ENCODE assay signal across 9 cellular contexts in genomic region chr22:38461414-38462081, GRCh38. TPM values are rescaled to one million over a fixed set of nuclear protein-coding genes. Genes with fewer than 3 reads are reported as not detected.
DNase-seq lines count a peak whose midpoint lies in the region; ATAC-seq and TF ChIP-seq lines count a peak whose summit lies in the region.
"Had no signal": no experiment of that assay in that cellular context is flagged by ENCODE, and none has a peak within 500 bp of the region (broad histone marks: within the 10 kb centered on the region; RNA-seq: fewer than 3 reads in every experiment).

No MANE protein-coding gene starts in this region.

- CTCF ChIA-PET in Panc1 (lab: Charles Lee), result no interaction called here

- H3K27me3 ChIP-seq in Panc1 (ENCODE audit: control insufficient read depth, insufficient read depth, low read length), result no peaks in the 10 kb centered on the region
- H3K27me3 ChIP-seq in neuron (ENCODE audit: insufficient read depth, low read length), result peaks cover 21% of the 10 kb centered on the region
- H3K27me3 ChIP-seq in testis, result no peaks in the 10 kb centered on the region

- peak overlapping the region; percentile 3 for H2AFZ ChIP-seq in neuron (ENCODE audit: low read depth, low read length)

- no TSS peak for BruUV-seq in Panc1 (replicated peaks; lab: Mats Ljungman, UMichigan)

- TF ChIP-seq CTCF in Panc1 (IDR thresholded peaks at IDR 0.05) (no peak), testis (IDR thresholded peaks at IDR 0.05) (peak in 1 of 3 experiments; percentile 16)

- in situ Hi-C loops in Panc1 (cut with HindIII; ENCODE audit: low pct_unique_long_range_greater_than_20kb, low sequenced_read_pairs), result no loop called here

- no peak overlapping the region for H3K27ac ChIP-seq in Panc1 (ENCODE audit: low read length)
- H3K27ac ChIP-seq in testis, result no peak overlapping the region

- H3K9me3 ChIP-seq in Panc1 (ENCODE audit: control insufficient read depth, insufficient read depth, low read depth, low read length), result no peaks in the 10 kb centered on the region
- no peaks in the 10 kb centered on the region for H3K9me3 ChIP-seq in neuron (ENCODE audit: low read length)
- no peaks in the 10 kb centered on the region for H3K9me3 ChIP-seq in testis

- POLR2A ChIA-PET in Panc1 (lab: Charles Lee), result interaction anchor here (1.4 kb wide), 1 partner anchor 19 kb away, joined by 5 read pairs; no protein-coding TSS in a partner anchor

- intact Hi-C loops in Panc1 (cut with micrococcal nuclease; ENCODE audit: unreplicated experiment), result no loop called here
- intact Hi-C loops in testis (cut with DNase I; ENCODE audit: low total_unique reads), result no loop called here

- DNase-seq in COLO829 (ENCODE audit: low spot score), result peak; percentile 76
- peak; percentile 69 for DNase-seq in LHCN-M2 (ENCODE audit: low read depth)
- no peak for DNase-seq in Panc1 (ENCODE audit: low read depth, low spot score)
- DNase-seq in activated T-helper 9 cell treated with anti-CD3 and anti-CD28 coated beads, Interleukin-2, amount 50 U/mL, for 16 hours (ENCODE audit: low read depth), result peak; percentile 15
- peak; percentile 61 for DNase-seq in foreskin melanocyte
- DNase-seq in testis, result peak; percentile 91

- no peaks in the 10 kb centered on the region for H3K36me3 ChIP-seq in Panc1 (ENCODE audit: control insufficient read depth, insufficient read depth, low read length)
- no peaks in the 10 kb centered on the region for H3K36me3 ChIP-seq in neuron (ENCODE audit: insufficient read depth, low read length)
- no peaks in the 10 kb centered on the region for H3K36me3 ChIP-seq in testis (ENCODE audit: low read depth, missing control alignments)

- ATAC-seq in Panc1 (peak; percentile 85), GM21447 (IDR thresholded peaks at IDR 0.05; ENCODE audit: unreplicated experiment) (no peak)

- H3K4me1 ChIP-seq in Panc1 (ENCODE audit: control insufficient read depth, insufficient read depth, low read length) (peaks cover 2% of the 10 kb centered on the region; the same call in 1 of the 2 replicates), neuron (ENCODE audit: insufficient read depth, low read length) (peaks cover 41% of the 10 kb centered on the region), testis (peaks cover 6% of the 10 kb centered on the region)

- TF ChIP-seq POLR2A in testis (IDR thresholded peaks at IDR 0.05), result no peak

- WGBS in testis, 2 donors, result 9 to 16% methylated on average over 22 to 50 of the region's 51 CpGs

- H3K4me3 ChIP-seq in Panc1 (ENCODE audit: low read depth in 2 of 2, low read length in 2 of 2), result peak overlapping the region; percentile 7 to 33; a peak in 3 of 4 replicates
- H3K4me3 ChIP-seq in neuron (ENCODE audit: low read length), result peak overlapping the region; percentile 41
- peak overlapping the region; percentile 36 to 41 for H3K4me3 ChIP-seq in testis

RNA-seq across cellular contexts. Expression of gene KDELR3, which starts 6.3 kb away (rescaled TPM):
- total RNA-seq in LHCN-M2 (2014; rRNA removed) (40.0 and 44.8 TPM in 2 replicates), Panc1 (2021; ENCODE audit: unreplicated experiment) (11.6 TPM), testis (1 to 10 TPM; 6.7 to 8.6 TPM)
- polyA plus RNA-seq in LHCN-M2 (2012), result 74.3 TPM
- 12.0 TPM for polyA plus RNA-seq in Panc1 (2012; ENCODE audit: insufficient read length)
- 10.4 TPM for polyA plus RNA-seq in testis (ENCODE audit: insufficient read depth, low read depth, low replicate concordance)

RNA-seq across cellular contexts. Expression of gene KCNJ4, which starts 6.5 kb away (rescaled TPM):
- total RNA-seq in LHCN-M2 (2014; rRNA removed), result not detected in 2 replicates
- polyA plus RNA-seq in LHCN-M2 (2012), result not detected
- total RNA-seq in Panc1 (2021; ENCODE audit: unreplicated experiment), result 0.18 TPM
- polyA plus RNA-seq in Panc1 (2012; ENCODE audit: insufficient read length), result 0.81 TPM
- total RNA-seq in testis, result 1 to 10 TPM; 1.7 to 3.0 TPM
- polyA plus RNA-seq in testis (ENCODE audit: insufficient read depth, low read depth, low replicate concordance), result 1.7 TPM
- total RNA-seq: urinary bladder had no signal
- polyA plus RNA-seq: urinary bladder had no signal

RNA-seq across cellular contexts. Expression of gene DDX17, which starts 44.6 kb away (rescaled TPM):
- total RNA-seq in LHCN-M2 (2014; rRNA removed), result 290 and 312 TPM in 2 replicates
- 76.3 TPM for polyA plus RNA-seq in LHCN-M2 (2012)
- total RNA-seq in Panc1 (2021; ENCODE audit: unreplicated experiment), result 277 TPM
- 117 TPM for polyA plus RNA-seq in Panc1 (2012; ENCODE audit: insufficient read length)
- 100 to 1,000 TPM; 964 to 995 TPM for total RNA-seq in testis
- 259 TPM for polyA plus RNA-seq in testis (ENCODE audit: insufficient read depth, low read depth, low replicate concordance)
